ENCODE assay signal across 2 cellular contexts in the genomic region with DNA sequence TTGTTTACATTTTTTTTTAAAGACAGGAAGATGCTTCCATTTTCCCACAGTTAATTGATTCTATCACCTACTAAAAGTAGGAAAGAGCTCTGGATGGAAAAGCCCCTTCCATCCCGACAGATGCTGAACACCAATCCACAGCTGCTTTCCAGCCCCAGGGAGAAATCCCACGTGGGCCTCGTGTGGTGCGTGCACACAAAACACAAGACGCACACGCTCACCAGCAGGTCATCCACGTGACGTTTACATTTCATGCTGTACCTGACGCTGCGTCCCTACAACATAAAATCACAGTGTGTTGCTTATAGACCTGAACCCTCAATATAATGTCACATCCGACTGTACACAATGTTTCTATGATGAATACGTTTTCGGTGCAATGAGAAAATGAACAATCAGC.
TF ChIP-seq lines count a peak whose summit lies in the region.

No MANE protein-coding gene starts in this region.

TF ChIP-seq in HepG2, 621 proteins besides CTCF, POLR2A, EP300 and RAD21:
- no peak for TF ChIP-seq FOXA1 (IDR thresholded peaks at IDR 0.05)
- 0 out of 2 replicates have a peak, but pooled peaks have one; percentile 5 for TF ChIP-seq FOXA1 (CRISPR knock-in tag; IDR thresholded peaks at IDR 0.05)
- TF ChIP-seq, protein P1, sequence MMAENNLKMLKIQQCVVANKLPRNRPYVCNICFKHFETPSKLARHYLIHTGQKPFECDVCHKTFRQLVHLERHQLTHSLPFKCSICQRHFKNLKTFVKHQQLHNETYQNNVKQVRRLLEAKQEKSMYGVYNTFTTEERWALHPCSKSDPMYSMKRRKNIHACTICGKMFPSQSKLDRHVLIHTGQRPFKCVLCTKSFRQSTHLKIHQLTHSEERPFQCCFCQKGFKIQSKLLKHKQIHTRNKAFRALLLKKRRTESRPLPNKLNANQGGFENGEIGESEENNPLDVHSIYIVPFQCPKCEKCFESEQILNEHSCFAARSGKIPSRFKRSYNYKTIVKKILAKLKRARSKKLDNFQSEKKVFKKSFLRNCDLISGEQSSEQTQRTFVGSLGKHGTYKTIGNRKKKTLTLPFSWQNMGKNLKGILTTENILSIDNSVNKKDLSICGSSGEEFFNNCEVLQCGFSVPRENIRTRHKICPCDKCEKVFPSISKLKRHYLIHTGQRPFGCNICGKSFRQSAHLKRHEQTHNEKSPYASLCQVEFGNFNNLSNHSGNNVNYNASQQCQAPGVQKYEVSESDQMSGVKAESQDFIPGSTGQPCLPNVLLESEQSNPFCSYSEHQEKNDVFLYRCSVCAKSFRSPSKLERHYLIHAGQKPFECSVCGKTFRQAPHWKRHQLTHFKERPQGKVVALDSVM (CRISPR knock-in tag; IDR thresholded peaks at IDR 0.05), result no peak
- TF ChIP-seq FOXJ3 (CRISPR knock-in tag; IDR thresholded peaks at IDR 0.05; ENCODE audit: borderline replicate concordance), result 0 out of 2 replicates have a peak, but pooled peaks have one; percentile 10
- TF ChIP-seq, protein P2, sequence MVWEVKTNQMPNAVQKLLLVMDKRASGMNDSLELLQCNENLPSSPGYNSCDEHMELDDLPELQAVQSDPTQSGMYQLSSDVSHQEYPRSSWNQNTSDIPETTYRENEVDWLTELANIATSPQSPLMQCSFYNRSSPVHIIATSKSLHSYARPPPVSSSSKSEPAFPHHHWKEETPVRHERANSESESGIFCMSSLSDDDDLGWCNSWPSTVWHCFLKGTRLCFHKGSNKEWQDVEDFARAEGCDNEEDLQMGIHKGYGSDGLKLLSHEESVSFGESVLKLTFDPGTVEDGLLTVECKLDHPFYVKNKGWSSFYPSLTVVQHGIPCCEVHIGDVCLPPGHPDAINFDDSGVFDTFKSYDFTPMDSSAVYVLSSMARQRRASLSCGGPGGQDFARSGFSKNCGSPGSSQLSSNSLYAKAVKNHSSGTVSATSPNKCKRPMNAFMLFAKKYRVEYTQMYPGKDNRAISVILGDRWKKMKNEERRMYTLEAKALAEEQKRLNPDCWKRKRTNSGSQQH (CRISPR knock-in tag; IDR thresholded peaks at IDR 0.05; ENCODE audit: low read depth), result no peak

TF ChIP-seq in H1, 55 proteins besides CTCF, POLR2A, EP300 and RAD21:
- TF ChIP-seq RXRA (IDR thresholded peaks at IDR 0.05; ENCODE audit: insufficient read depth, low read depth, low read length), result no peak
- no peak for TF ChIP-seq CBX8 (IDR thresholded peaks at IDR 0.05; ENCODE audit: borderline replicate concordance, low read depth, low read length)
- no peak for TF ChIP-seq SAP30 (IDR thresholded peaks at IDR 0.05; ENCODE audit: insufficient read depth, insufficient replicate concordance, low read length)
TF ChIP-seq in H1: peak in this region for 0.
